In genomic region chrX:98380106-98380505, GRCh38 we compare ENCODE assay signal across 17 cellular contexts.
DNase-seq lines count a peak whose midpoint lies in the region; ATAC-seq and TF ChIP-seq lines count a peak whose summit lies in the region.
"Had no signal": no experiment of that assay in that cellular context is flagged by ENCODE, and none has a peak within 500 bp of the region (broad histone marks: within the 10 kb centered on the region; RNA-seq: fewer than 3 reads in every experiment).

No MANE protein-coding gene starts in this region.

- H3K27ac ChIP-seq in iPS-18a (ENCODE audit: low read length) = no peak overlapping the region
- peak overlapping the region; percentile 49 for H3K27ac ChIP-seq in neural progenitor cell

- peaks cover 6% of the 10 kb centered on the region; the same call in 1 of the 2 replicates for H3K4me1 ChIP-seq in ES-I3 (ENCODE audit: insufficient read depth, low read length)
- H3K4me1 ChIP-seq in iPS-18a (ENCODE audit: control insufficient read depth, low read depth, low read length) = peaks cover 19% of the 10 kb centered on the region
- H3K4me1 ChIP-seq in neural progenitor cell = peaks cover 14% of the 10 kb centered on the region

- H3K36me3 Mint-ChIP-seq in neural progenitor cell = peaks cover 8% of the 10 kb centered on the region

- H3K4me3 ChIP-seq in iPS-18a (ENCODE audit: low read length) = peak overlapping the region; percentile 40
- peak overlapping the region; percentile 24 for H3K4me3 ChIP-seq in neural progenitor cell
- H3K4me3 ChIP-seq: K562 had no signal

- no peaks in the 10 kb centered on the region for H3K79me2 ChIP-seq in neural progenitor cell (ENCODE audit: low read depth)

- peak overlapping the region; percentile 58 for H3K4me3 Mint-ChIP-seq in neural progenitor cell

- TF ChIP-seq CTCF in neural progenitor cell (IDR thresholded peaks at IDR 0.05) = peak; percentile 35

- H3K27me3 Mint-ChIP-seq in neural progenitor cell (ENCODE audit: insufficient read depth, low read depth) = peaks cover 6% of the 10 kb centered on the region

- H3K4me2 ChIP-seq in neural progenitor cell = peak overlapping the region; percentile 41

- ATAC-seq in sciatic nerve = no peak
- ATAC-seq: HCT116, K562, Panc1 had no signal

- intact Hi-C loops in sciatic nerve (cut with DNase I) = no loop called here

- peak overlapping the region; percentile 38 for H2AFZ ChIP-seq in neural progenitor cell (replicated peaks)

- H4K20me1 ChIP-seq in neural progenitor cell (ENCODE audit: low read depth) = no peaks in the 10 kb centered on the region

- H3K9me3 ChIP-seq in ES-I3 (ENCODE audit: control insufficient read depth, insufficient read depth, low read length) = peaks cover 9% of the 10 kb centered on the region
- H3K9me3 ChIP-seq in iPS-18a (ENCODE audit: control insufficient read depth, low read depth, low read length) = peaks cover 15% of the 10 kb centered on the region
- peaks cover 14% of the 10 kb centered on the region for H3K9me3 ChIP-seq in neural progenitor cell (ENCODE audit: low read depth)

- peaks cover 21% of the 10 kb centered on the region for H3K9me3 Mint-ChIP-seq in neural progenitor cell

- DNase-seq in RPMI7951 (ENCODE audit: low read depth) (peak; percentile 62), neural progenitor cell (ENCODE audit: low spot score) (peak; percentile 63), AG08395 (ENCODE audit: low spot score) (no peak), sciatic nerve (ENCODE audit: low spot score) (no peak), NCI-H345 (lab: John Stamatoyannopoulos, UW) (no peak)
- DNase-seq in activated CD8-positive, alpha-beta memory T cell treated with anti-CD3 and anti-CD28 coated beads, Interleukin-2, amount 50 U/mL, for 4 hours = no peak
- DNase-seq: 8988T, C1 segment of cervical spinal cord, DMS 273 treated with DMSO at 0.1 percent for 48 hours, NCI-H1048, NCI-H146, Right ventricle myocardium superior had no signal

- H3K9ac ChIP-seq in ES-I3 (ENCODE audit: low read depth, low read length) (peak overlapping the region; percentile 55), iPS-18a (ENCODE audit: low read length) (peak overlapping the region; percentile 19), neural progenitor cell (no peak overlapping the region)

- H3K36me3 ChIP-seq in ES-I3 (ENCODE audit: insufficient read depth, low read length) (no peaks in the 10 kb centered on the region), iPS-18a (ENCODE audit: control insufficient read depth, low read depth, low read length) (no peaks in the 10 kb centered on the region), neural progenitor cell (no peaks in the 10 kb centered on the region)

- peaks cover 36% of the 10 kb centered on the region for H3K4me1 Mint-ChIP-seq in neural progenitor cell

- peak overlapping the region; percentile 25 for H3K27ac Mint-ChIP-seq in neural progenitor cell

- no peaks in the 10 kb centered on the region for H3K27me3 ChIP-seq in iPS-18a (ENCODE audit: control insufficient read depth, insufficient read depth, low read length)
- H3K27me3 ChIP-seq in neural progenitor cell = no peaks in the 10 kb centered on the region

- peaks cover 25% of the 10 kb centered on the region for H3F3A ChIP-seq in neural progenitor cell (ENCODE audit: low read depth)

Comparison
In these comparisons a context has a peak if more than half of its experiments do, and no peak if none do; other contexts are left out.
1. DNase-seq: peak in RPMI7951 (single experiment) and neural progenitor cell (single experiment); none in AG08395 (single experiment), sciatic nerve (single experiment), activated CD8-positive, alpha-beta memory T cell treated with anti-CD3 and anti-CD28 coated beads, Interleukin-2, amount 50 U/mL, for 4 hours (single experiment) and NCI-H345 (single experiment).